Comparison of ENCODE assay signal across 1 cellular context in the genomic region with DNA sequence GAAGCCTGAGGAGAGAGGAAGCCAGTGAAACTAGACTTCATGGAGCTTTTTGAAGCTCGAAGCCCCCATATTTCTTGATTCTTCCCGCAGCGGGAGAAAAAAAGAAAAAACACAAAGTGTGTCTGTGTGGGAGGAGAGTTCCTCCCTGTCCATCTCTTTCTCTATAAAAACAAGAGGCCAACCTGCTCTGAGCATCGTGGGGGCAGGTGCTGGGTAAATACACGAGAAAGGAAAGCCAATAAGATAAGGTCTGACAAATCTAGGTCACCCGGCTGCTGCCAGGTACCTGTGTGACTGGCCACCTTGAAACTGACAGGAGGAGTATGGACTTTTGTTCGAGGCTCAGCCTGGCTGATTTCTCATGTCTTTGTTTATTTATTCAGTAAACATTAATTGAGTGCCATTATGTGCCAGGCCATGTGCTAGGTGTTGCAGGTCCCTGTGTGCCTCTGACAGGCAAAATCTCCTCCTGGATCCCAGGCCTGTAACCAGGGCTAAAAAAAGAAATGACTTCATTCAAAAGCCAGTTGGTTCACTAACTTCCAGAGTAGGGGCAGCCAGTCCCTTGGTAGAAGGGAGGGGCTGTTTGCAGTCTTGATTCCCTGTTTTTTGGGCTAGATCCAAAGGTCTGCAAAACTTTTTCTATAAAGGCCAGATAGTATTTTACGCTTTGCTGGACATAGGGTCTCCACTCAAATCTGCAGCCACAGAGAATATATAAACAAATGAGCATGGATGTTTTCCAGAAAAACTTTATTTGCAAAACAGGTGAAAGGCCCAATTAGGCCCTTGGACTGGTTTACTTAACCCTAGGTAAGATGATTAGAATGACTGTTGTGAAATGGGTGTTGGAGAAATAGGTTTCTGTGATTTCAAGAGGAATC.
TF ChIP-seq lines count a peak whose summit lies in the region.

No MANE protein-coding gene starts in this region.

TF ChIP-seq in HepG2, 621 proteins besides CTCF, POLR2A, EP300 and RAD21 (continued from another document and continues in another):
- TF ChIP-seq SMAD1 (CRISPR knock-in tag; IDR thresholded peaks at IDR 0.05; ENCODE audit: borderline replicate concordance, low read depth) (no peak; the same call in 1 of the 2 replicates), ZNF83 (CRISPR knock-in tag; IDR thresholded peaks at IDR 0.05; ENCODE audit: borderline replicate concordance) (no peak), ZKSCAN8 (CRISPR knock-in tag; IDR thresholded peaks at IDR 0.05; ENCODE audit: borderline replicate concordance) (peak; percentile 96), ZNF143 (CRISPR knock-in tag; IDR thresholded peaks at IDR 0.05) (peak; percentile 52; the same call in 1 of the 2 replicates), ZNF547 (CRISPR knock-in tag; IDR thresholded peaks at IDR 0.05) (peak; percentile 68), ZNF337 (CRISPR knock-in tag; IDR thresholded peaks at IDR 0.05; ENCODE audit: borderline replicate concordance, low read depth) (peak; percentile 94), KLF16 (CRISPR knock-in tag; IDR thresholded peaks at IDR 0.05) (peak in 1 of 2 experiments; percentile 74; a peak in 2 of 4 replicates), FOXK1 (CRISPR knock-in tag; IDR thresholded peaks at IDR 0.05; ENCODE audit: borderline replicate concordance, low read depth) (peak; percentile 91), NFE2L2 (IDR thresholded peaks at IDR 0.05; ENCODE audit: low read length) (no peak), NFE2 (CRISPR knock-in tag; IDR thresholded peaks at IDR 0.05) (no peak), KDM5B (CRISPR knock-in tag; IDR thresholded peaks at IDR 0.05; ENCODE audit: borderline replicate concordance) (peak; percentile 53; the same call in 1 of the 2 replicates), HNF4A (CRISPR knock-in tag; IDR thresholded peaks at IDR 0.05) (peak; percentile 94), MXD4 (CRISPR knock-in tag; IDR thresholded peaks at IDR 0.05) (no peak; the same call in 1 of the 2 replicates), ZNF251 (CRISPR knock-in tag; IDR thresholded peaks at IDR 0.05) (no peak), ZNF331 (CRISPR knock-in tag; IDR thresholded peaks at IDR 0.05) (peak; percentile 93), CC2D1A (CRISPR knock-in tag; IDR thresholded peaks at IDR 0.05) (no peak), KMT2A (CRISPR knock-in tag; IDR thresholded peaks at IDR 0.05) (peak; percentile 64; the same call in 1 of the 2 replicates), MTF2 (CRISPR knock-in tag; IDR thresholded peaks at IDR 0.05; ENCODE audit: borderline replicate concordance) (no peak), FOXC1 (CRISPR knock-in tag; IDR thresholded peaks at IDR 0.05; ENCODE audit: borderline replicate concordance) (no peak), YEATS4 (CRISPR knock-in tag; IDR thresholded peaks at IDR 0.05; ENCODE audit: borderline replicate concordance) (peak; percentile 88), REPIN1 (CRISPR knock-in tag; IDR thresholded peaks at IDR 0.05; ENCODE audit: borderline replicate concordance, low read depth) (peak; percentile 82; the same call in 1 of the 2 replicates)
- TF ChIP-seq, protein P1, sequence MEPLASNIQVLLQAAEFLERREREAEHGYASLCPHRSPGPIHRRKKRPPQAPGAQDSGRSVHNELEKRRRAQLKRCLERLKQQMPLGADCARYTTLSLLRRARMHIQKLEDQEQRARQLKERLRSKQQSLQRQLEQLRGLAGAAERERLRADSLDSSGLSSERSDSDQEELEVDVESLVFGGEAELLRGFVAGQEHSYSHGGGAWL (CRISPR knock-in tag; IDR thresholded peaks at IDR 0.05): no peak
- TF ChIP-seq, protein P2, sequence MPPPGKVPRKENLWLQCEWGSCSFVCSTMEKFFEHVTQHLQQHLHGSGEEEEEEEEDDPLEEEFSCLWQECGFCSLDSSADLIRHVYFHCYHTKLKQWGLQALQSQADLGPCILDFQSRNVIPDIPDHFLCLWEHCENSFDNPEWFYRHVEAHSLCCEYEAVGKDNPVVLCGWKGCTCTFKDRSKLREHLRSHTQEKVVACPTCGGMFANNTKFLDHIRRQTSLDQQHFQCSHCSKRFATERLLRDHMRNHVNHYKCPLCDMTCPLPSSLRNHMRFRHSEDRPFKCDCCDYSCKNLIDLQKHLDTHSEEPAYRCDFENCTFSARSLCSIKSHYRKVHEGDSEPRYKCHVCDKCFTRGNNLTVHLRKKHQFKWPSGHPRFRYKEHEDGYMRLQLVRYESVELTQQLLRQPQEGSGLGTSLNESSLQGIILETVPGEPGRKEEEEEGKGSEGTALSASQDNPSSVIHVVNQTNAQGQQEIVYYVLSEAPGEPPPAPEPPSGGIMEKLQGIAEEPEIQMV (CRISPR knock-in tag; IDR thresholded peaks at IDR 0.05; ENCODE audit: low read depth): 0 out of 2 replicates have a peak, but pooled peaks have one; percentile 56
- TF ChIP-seq, protein P3, sequence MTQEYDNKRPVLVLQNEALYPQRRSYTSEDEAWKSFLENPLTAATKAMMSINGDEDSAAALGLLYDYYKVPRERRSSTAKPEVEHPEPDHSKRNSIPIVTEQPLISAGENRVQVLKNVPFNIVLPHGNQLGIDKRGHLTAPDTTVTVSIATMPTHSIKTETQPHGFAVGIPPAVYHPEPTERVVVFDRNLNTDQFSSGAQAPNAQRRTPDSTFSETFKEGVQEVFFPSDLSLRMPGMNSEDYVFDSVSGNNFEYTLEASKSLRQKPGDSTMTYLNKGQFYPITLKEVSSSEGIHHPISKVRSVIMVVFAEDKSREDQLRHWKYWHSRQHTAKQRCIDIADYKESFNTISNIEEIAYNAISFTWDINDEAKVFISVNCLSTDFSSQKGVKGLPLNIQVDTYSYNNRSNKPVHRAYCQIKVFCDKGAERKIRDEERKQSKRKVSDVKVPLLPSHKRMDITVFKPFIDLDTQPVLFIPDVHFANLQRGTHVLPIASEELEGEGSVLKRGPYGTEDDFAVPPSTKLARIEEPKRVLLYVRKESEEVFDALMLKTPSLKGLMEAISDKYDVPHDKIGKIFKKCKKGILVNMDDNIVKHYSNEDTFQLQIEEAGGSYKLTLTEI (CRISPR knock-in tag; conservative IDR thresholded peaks at IDR 0.05): no peak
- TF ChIP-seq, protein P4, sequence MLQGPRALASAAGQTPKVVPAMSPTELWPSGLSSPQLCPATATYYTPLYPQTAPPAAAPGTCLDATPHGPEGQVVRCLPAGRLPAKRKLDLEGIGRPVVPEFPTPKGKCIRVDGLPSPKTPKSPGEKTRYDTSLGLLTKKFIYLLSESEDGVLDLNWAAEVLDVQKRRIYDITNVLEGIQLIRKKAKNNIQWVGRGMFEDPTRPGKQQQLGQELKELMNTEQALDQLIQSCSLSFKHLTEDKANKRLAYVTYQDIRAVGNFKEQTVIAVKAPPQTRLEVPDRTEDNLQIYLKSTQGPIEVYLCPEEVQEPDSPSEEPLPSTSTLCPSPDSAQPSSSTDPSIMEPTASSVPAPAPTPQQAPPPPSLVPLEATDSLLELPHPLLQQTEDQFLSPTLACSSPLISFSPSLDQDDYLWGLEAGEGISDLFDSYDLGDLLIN (CRISPR knock-in tag; IDR thresholded peaks at IDR 0.05; ENCODE audit: borderline replicate concordance): no peak
- TF ChIP-seq, protein P5, sequence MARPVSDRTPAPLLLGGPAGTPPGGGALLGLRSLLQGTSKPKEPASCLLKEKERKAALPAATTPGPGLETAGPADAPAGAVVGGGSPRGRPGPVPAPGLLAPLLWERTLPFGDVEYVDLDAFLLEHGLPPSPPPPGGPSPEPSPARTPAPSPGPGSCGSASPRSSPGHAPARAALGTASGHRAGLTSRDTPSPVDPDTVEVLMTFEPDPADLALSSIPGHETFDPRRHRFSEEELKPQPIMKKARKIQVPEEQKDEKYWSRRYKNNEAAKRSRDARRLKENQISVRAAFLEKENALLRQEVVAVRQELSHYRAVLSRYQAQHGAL (CRISPR knock-in tag; IDR thresholded peaks at IDR 0.05; ENCODE audit: not compliant biosample characterization): peak; percentile 27
- TF ChIP-seq, protein P6, sequence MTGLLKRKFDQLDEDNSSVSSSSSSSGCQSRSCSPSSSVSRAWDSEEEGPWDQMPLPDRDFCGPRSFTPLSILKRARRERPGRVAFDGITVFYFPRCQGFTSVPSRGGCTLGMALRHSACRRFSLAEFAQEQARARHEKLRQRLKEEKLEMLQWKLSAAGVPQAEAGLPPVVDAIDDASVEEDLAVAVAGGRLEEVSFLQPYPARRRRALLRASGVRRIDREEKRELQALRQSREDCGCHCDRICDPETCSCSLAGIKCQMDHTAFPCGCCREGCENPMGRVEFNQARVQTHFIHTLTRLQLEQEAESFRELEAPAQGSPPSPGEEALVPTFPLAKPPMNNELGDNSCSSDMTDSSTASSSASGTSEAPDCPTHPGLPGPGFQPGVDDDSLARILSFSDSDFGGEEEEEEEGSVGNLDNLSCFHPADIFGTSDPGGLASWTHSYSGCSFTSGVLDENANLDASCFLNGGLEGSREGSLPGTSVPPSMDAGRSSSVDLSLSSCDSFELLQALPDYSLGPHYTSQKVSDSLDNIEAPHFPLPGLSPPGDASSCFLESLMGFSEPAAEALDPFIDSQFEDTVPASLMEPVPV (CRISPR knock-in tag; IDR thresholded peaks at IDR 0.05): peak; percentile 41; the same call in 1 of the 2 replicates
- TF ChIP-seq, protein P7, sequence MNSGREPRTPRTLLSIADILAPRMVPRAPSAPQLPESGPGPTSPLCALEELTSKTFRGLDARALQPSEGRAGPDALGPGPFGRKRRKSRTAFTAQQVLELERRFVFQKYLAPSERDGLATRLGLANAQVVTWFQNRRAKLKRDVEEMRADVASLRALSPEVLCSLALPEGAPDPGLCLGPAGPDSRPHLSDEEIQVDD (CRISPR knock-in tag; IDR thresholded peaks at IDR 0.05; ENCODE audit: borderline replicate concordance): no peak
- TF ChIP-seq, protein P8, sequence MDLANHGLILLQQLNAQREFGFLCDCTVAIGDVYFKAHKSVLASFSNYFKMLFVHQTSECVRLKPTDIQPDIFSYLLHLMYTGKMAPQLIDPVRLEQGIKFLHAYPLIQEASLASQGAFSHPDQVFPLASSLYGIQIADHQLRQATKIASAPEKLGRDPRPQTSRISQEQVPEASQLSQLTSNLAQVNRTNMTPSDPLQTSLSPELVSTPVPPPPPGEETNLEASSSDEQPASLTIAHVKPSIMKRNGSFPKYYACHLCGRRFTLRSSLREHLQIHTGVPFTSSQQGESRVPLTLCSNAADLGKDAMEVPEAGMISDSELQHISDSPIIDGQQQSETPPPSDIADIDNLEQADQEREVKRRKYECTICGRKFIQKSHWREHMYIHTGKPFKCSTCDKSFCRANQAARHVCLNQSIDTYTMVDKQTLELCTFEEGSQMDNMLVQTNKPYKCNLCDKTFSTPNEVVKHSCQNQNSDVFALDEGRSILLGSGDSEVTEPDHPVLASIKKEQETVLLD (CRISPR knock-in tag; IDR thresholded peaks at IDR 0.05; ENCODE audit: low read depth): peak; percentile 42; the same call in 1 of the 2 replicates
- TF ChIP-seq, protein P9, sequence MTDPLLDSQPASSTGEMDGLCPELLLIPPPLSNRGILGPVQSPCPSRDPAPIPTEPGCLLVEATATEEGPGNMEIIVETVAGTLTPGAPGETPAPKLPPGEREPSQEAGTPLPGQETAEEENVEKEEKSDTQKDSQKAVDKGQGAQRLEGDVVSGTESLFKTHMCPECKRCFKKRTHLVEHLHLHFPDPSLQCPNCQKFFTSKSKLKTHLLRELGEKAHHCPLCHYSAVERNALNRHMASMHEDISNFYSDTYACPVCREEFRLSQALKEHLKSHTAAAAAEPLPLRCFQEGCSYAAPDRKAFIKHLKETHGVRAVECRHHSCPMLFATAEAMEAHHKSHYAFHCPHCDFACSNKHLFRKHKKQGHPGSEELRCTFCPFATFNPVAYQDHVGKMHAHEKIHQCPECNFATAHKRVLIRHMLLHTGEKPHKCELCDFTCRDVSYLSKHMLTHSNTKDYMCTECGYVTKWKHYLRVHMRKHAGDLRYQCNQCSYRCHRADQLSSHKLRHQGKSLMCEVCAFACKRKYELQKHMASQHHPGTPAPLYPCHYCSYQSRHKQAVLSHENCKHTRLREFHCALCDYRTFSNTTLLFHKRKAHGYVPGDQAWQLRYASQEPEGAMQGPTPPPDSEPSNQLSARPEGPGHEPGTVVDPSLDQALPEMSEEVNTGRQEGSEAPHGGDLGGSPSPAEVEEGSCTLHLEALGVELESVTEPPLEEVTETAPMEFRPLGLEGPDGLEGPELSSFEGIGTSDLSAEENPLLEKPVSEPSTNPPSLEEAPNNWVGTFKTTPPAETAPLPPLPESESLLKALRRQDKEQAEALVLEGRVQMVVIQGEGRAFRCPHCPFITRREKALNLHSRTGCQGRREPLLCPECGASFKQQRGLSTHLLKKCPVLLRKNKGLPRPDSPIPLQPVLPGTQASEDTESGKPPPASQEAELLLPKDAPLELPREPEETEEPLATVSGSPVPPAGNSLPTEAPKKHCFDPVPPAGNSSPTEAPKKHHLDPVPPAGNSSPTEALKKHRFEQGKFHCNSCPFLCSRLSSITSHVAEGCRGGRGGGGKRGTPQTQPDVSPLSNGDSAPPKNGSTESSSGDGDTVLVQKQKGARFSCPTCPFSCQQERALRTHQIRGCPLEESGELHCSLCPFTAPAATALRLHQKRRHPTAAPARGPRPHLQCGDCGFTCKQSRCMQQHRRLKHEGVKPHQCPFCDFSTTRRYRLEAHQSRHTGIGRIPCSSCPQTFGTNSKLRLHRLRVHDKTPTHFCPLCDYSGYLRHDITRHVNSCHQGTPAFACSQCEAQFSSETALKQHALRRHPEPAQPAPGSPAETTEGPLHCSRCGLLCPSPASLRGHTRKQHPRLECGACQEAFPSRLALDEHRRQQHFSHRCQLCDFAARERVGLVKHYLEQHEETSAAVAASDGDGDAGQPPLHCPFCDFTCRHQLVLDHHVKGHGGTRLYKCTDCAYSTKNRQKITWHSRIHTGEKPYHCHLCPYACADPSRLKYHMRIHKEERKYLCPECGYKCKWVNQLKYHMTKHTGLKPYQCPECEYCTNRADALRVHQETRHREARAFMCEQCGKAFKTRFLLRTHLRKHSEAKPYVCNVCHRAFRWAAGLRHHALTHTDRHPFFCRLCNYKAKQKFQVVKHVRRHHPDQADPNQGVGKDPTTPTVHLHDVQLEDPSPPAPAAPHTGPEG (CRISPR knock-in tag; IDR thresholded peaks at IDR 0.05): peak; percentile 51; the same call in 1 of the 2 replicates
- TF ChIP-seq, protein P10, sequence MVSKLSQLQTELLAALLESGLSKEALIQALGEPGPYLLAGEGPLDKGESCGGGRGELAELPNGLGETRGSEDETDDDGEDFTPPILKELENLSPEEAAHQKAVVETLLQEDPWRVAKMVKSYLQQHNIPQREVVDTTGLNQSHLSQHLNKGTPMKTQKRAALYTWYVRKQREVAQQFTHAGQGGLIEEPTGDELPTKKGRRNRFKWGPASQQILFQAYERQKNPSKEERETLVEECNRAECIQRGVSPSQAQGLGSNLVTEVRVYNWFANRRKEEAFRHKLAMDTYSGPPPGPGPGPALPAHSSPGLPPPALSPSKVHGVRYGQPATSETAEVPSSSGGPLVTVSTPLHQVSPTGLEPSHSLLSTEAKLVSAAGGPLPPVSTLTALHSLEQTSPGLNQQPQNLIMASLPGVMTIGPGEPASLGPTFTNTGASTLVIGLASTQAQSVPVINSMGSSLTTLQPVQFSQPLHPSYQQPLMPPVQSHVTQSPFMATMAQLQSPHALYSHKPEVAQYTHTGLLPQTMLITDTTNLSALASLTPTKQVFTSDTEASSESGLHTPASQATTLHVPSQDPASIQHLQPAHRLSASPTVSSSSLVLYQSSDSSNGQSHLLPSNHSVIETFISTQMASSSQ (IDR thresholded peaks at IDR 0.05; ENCODE audit: low read depth): peak; percentile 88
- TF ChIP-seq, protein P10 (CRISPR knock-in tag; IDR thresholded peaks at IDR 0.05; ENCODE audit: borderline replicate concordance): peak; percentile 97
